Comparison of ENCODE assay signal across 29 cellular contexts in genomic region chrX:151860827-151861226, GRCh38. TPM values are rescaled to one million over a fixed set of nuclear protein-coding genes. Genes with fewer than 3 reads are reported as not detected.
A peak's percentile ranks its signal among the peaks of the same experiment; 100 is the strongest.
DNase-seq lines count a peak whose midpoint lies in the region; ATAC-seq, FAIRE-seq and TF ChIP-seq lines count a peak whose summit lies in the region.
"Had no signal": no experiment of that assay in that cellular context is flagged by ENCODE, and none has a peak within 500 bp of the region (broad histone marks: within the 10 kb centered on the region; RNA-seq: fewer than 3 reads in every experiment).

No MANE protein-coding gene starts in this region.

- no peak for TF ChIP-seq RAD21 in K562 (CRISPR knock-in tag; conservative IDR thresholded peaks at IDR 0.05 in 1 of 2, IDR thresholded peaks at IDR 0.05 in 1 of 2)

- 31% methylated on average over 3 of the region's 4 CpGs for whole genome bisulfite sequencing in K562 (ENCODE audit: insufficient coverage, low coverage, missing lambda C conversion rate)

- CTCF ChIA-PET in K562 (lab: Yijun Ruan, JAX; ENCODE audit: low intra/inter-chr PET ratio), result no interaction called here

- BruUV-seq in K562 (replicated peaks; lab: Mats Ljungman, UMichigan), result no TSS peak

- intact Hi-C loops in K562 (cut with micrococcal nuclease), result no loop called here

- no peaks in the 10 kb centered on the region for H3K9me1 ChIP-seq in K562 (ENCODE audit: control insufficient read depth, insufficient read depth, low read length)

- peak overlapping the region; percentile 47 for H3K27ac Mint-ChIP-seq in mesothelial cell of epicardium
- H3K27ac Mint-ChIP-seq: CD14-positive monocyte; CD4-positive, alpha-beta memory T cell; CD4-positive, CD25-positive, alpha-beta regulatory T cell; CD8-positive, alpha-beta memory T cell had no signal

- no peak for FAIRE-seq in K562 (lab: Jason Lieb, UNC)
- FAIRE-seq: A549, GM12891, GM19239 had no signal

- no peaks in the 10 kb centered on the region for H3K9me3 ChIP-seq in K562 (replicated peaks; ENCODE audit: control insufficient read depth, insufficient read depth, low read depth, low read length)
- H3K9me3 ChIP-seq: BE2C had no signal

- no peaks in the 10 kb centered on the region; a peak in 1 of 5 replicates for H3K4me1 ChIP-seq in K562 (replicated peaks in 1 of 2; ENCODE audit: control insufficient read depth in 2 of 2, insufficient read depth in 2 of 2, low read length in 2 of 2)
- H3K4me1 ChIP-seq: A549, BE2C, BLaER1 had no signal

- DNase-seq in NCI-H82 (lab: John Stamatoyannopoulos, UW), result peak; percentile 27
- no peak for DNase-seq in NCI-H82 treated with DMSO at 0.1 percent for 48 hours (lab: John Stamatoyannopoulos, UW; ENCODE audit: unreplicated experiment)
- DNase-seq in MV-4-11 (lab: John Stamatoyannopoulos, UW), result peak; percentile 1
- DNase-seq in K562 (ENCODE audit: extremely low read depth in 1 of 4, low spot score in 3 of 4), result no peak
- no peak for DNase-seq in mesothelial cell of epicardium (ENCODE audit: low spot score in 2 of 2, unreplicated experiment in 2 of 2)
- no peak for DNase-seq in T1000 (lab: John Stamatoyannopoulos, UW)
- DNase-seq in NAMALWA (ENCODE audit: low spot score), result no peak
- DNase-seq: BE2C; C1 segment of cervical spinal cord; CD4-positive, alpha-beta memory T cell; CD4-positive, CD25-positive, alpha-beta regulatory T cell; CD8-positive, alpha-beta memory T cell; COR-L47; DMS 273 treated with DMSO at 0.1 percent for 48 hours; DMS153; DMS53; DMS79; DND-41; EL; GDM1 had no signal

- POLR2A ChIA-PET in K562 (lab: Yijun Ruan, JAX), result interaction anchor here (0.6 to 1.0 kb wide), 3 partner anchors 9 to 1378 kb away, joined by 3 to 4 read pairs (median 3); no protein-coding TSS in a partner anchor

- H3K27ac ChIP-seq in K562 (ENCODE audit: extremely low read depth, low read depth, low read length), result no peak overlapping the region
- H3K27ac ChIP-seq: 22Rv1, A549, BLaER1 had no signal

- in situ Hi-C loops in K562 (cut with MboI), result no loop called here

- no peaks in the 10 kb centered on the region for H3K79me2 ChIP-seq in K562 (ENCODE audit: control insufficient read depth, insufficient read depth, low read length)

- no peak for ATAC-seq in K562
- ATAC-seq: A549 had no signal

- no peak overlapping the region for H3K4me3 ChIP-seq in K562
- H3K4me3 ChIP-seq: A549, BLaER1 had no signal

- H3K36me3 Mint-ChIP-seq in mesothelial cell of epicardium, result no peaks in the 10 kb centered on the region
- H3K36me3 Mint-ChIP-seq: CD14-positive monocyte; CD4-positive, alpha-beta memory T cell; CD4-positive, CD25-positive, alpha-beta regulatory T cell; CD8-positive, alpha-beta memory T cell had no signal

- no peak for TF ChIP-seq EP300 in K562 (IDR thresholded peaks at IDR 0.05; ENCODE audit: low read length)

- no peaks in the 10 kb centered on the region for H4K20me1 ChIP-seq in K562 (replicated peaks; ENCODE audit: control insufficient read depth, insufficient read depth, low read length)
- H4K20me1 ChIP-seq: BLaER1 had no signal

- H3K4me1 Mint-ChIP-seq in mesothelial cell of epicardium, result no peaks in the 10 kb centered on the region
- H3K4me1 Mint-ChIP-seq: CD14-positive monocyte; CD4-positive, alpha-beta memory T cell; CD4-positive, CD25-positive, alpha-beta regulatory T cell; CD8-positive, alpha-beta memory T cell had no signal

- H3K4me3 Mint-ChIP-seq in mesothelial cell of epicardium, result no peak overlapping the region
- H3K4me3 Mint-ChIP-seq: CD14-positive monocyte; CD4-positive, alpha-beta memory T cell; CD4-positive, CD25-positive, alpha-beta regulatory T cell; CD8-positive, alpha-beta memory T cell had no signal

- no peak overlapping the region; the same call in 1 of the 2 replicates for H2AFZ ChIP-seq in K562 (ENCODE audit: low read depth, low read length)

- H3K27me3 ChIP-seq in K562 (ENCODE audit: control insufficient read depth in 2 of 2, insufficient read depth in 2 of 2, low read length in 2 of 2), result no peaks in the 10 kb centered on the region
- H3K27me3 ChIP-seq: BE2C had no signal

- H3K9me3 Mint-ChIP-seq in mesothelial cell of epicardium, result peaks cover 54% of the 10 kb centered on the region
- H3K9me3 Mint-ChIP-seq: CD14-positive monocyte; CD4-positive, alpha-beta memory T cell had no signal

- H3K27me3 Mint-ChIP-seq in mesothelial cell of epicardium (ENCODE audit: low read depth), result no peaks in the 10 kb centered on the region
- H3K27me3 Mint-ChIP-seq: CD4-positive, CD25-positive, alpha-beta regulatory T cell had no signal

- H3K9ac ChIP-seq in K562 (ENCODE audit: insufficient read depth in 1 of 2, low read depth in 2 of 2, low read length in 2 of 2), result peak overlapping the region in 1 of 2 experiments; percentile 26; a peak in 1 of 4 replicates
- H3K9ac ChIP-seq: BLaER1 had no signal

- no peak overlapping the region for H3K4me2 ChIP-seq in K562 (ENCODE audit: insufficient read depth, low read length)
- H3K4me2 ChIP-seq: A549, BLaER1 had no signal

- TF ChIP-seq CTCF in K562 (IDR thresholded peaks at IDR 0.05 in 2 of 3, conservative IDR thresholded peaks at IDR 0.05 in 1 of 3; ENCODE audit: insufficient read depth in 2 of 3, low read depth in 1 of 3, low read length in 3 of 3), result no peak
- no peak for TF ChIP-seq CTCF in mesothelial cell of epicardium (IDR thresholded peaks at IDR 0.05; ENCODE audit: unreplicated experiment)

- TF ChIP-seq POLR2A in K562 (conservative IDR thresholded peaks at IDR 0.05), result no peak

- H3K36me3 ChIP-seq in K562 (ENCODE audit: control insufficient read depth, insufficient read depth, low read length), result no peaks in the 10 kb centered on the region
- H3K36me3 ChIP-seq: BE2C, BLaER1 had no signal

TF ChIP-seq in K562, 482 proteins besides CTCF, POLR2A, EP300 and RAD21:
- TF ChIP-seq NRF1 (conservative IDR thresholded peaks at IDR 0.05 in 1 of 2, IDR thresholded peaks at IDR 0.05 in 1 of 2) (peak; percentile 71 to 74), CREBBP (IDR thresholded peaks at IDR 0.05; ENCODE audit: low read depth, low read length) (no peak), ZSCAN32 (CRISPR knock-in tag; IDR thresholded peaks at IDR 0.05) (no peak)

RNA-seq across cellular contexts. Expression of gene MAGEA4, which starts 51.9 kb away (rescaled TPM):
- total RNA-seq in K562 (2011; cell fraction: chromatin; rRNA removed; ENCODE audit: low replicate concordance), result not detected in 2 replicates
- not detected in 2 replicates for total RNA-seq in K562 (2011; cell fraction: nucleolus; rRNA removed)
- not detected in 2 replicates for total RNA-seq in K562 (2011; cell fraction: nucleoplasm; rRNA removed)
- total RNA-seq in K562 (2014; rRNA removed), result 0.50 and 0.90 TPM in 2 replicates
- 0.67 and 0.95 TPM in 2 replicates for total RNA-seq in K562 (2014; rRNA removed; fragmentation: Illumina TruSeq; extraction: Trizol)
- total RNA-seq in K562 (2015; rRNA removed; fragmentation: Illumina TruSeq; extraction: Trizol), result 0.53 and 0.69 TPM in 2 replicates
- total RNA-seq in K562 (2021), result 0.40 and 0.62 TPM in 2 replicates
- polyA plus RNA-seq in K562 (2011; rRNA removed), result 0.18 and 0.42 TPM in 2 replicates
- polyA plus RNA-seq in K562 (2011; cell fraction: cytosol; rRNA removed), result 0.19 and 0.60 TPM in 2 replicates
- 0.11 and 0.13 TPM in 2 replicates for polyA plus RNA-seq in K562 (2011; cell fraction: nucleus; rRNA removed)
- 1.6 and 4.4 TPM in 2 replicates for polyA plus RNA-seq in K562 (2012)
- polyA plus RNA-seq in K562 (2014; fragmentation: Illumina TruSeq; extraction: Trizol), result 0.84 and 1.1 TPM in 2 replicates
- polyA plus RNA-seq in K562 (2014; fragmentation: Nextera tagmentation; extraction: Ambion mirVana), result 1 to 10 TPM in 1 of 2 experiments, under 1 TPM in 1; 0.93 to 1.9 TPM
- 0.60 and 0.70 TPM in 2 replicates for polyA plus RNA-seq in K562 (2014; rRNA removed)
- 0.35 TPM in 1 of 2 replicates, not detected in the other for polyA minus RNA-seq in K562 (2011; rRNA and poly(A)+ RNA removed)
- polyA minus RNA-seq in K562 (2011; cell fraction: cytosol; rRNA and poly(A)+ RNA removed), result not detected in 2 replicates
- not detected in 2 replicates for polyA minus RNA-seq in K562 (2011; cell fraction: nucleus; rRNA and poly(A)+ RNA removed)
- not detected in 3 replicates for total RNA-seq in mesothelial cell of epicardium
- total RNA-seq: A172; CD4-positive, alpha-beta memory T cell; CD4-positive, CD25-positive, alpha-beta regulatory T cell; CD8-positive, alpha-beta memory T cell; Daoy; G401 had no signal
- polyA plus RNA-seq: CD14-positive monocyte; CD4-positive, alpha-beta memory T cell; CD4-positive, CD25-positive, alpha-beta regulatory T cell; CD8-positive, alpha-beta memory T cell had no signal

Comparison
In these comparisons a context has a peak if more than half of its experiments do, and no peak if none do; other contexts are left out.
1. DNase-seq: peak in NCI-H82 (single experiment) and MV-4-11 (single experiment); none in NCI-H82 treated with DMSO at 0.1 percent for 48 hours (single experiment), K562 (0 of 4), mesothelial cell of epicardium (0 of 2), T1000 (single experiment) and NAMALWA (single experiment).